Comparison of ENCODE assay signal across 8 cellular contexts in genomic region chr3:9730747-9731205, GRCh38. TPM values are rescaled to one million over a fixed set of nuclear protein-coding genes. Genes with fewer than 3 reads are reported as not detected.
DNase-seq lines count a peak whose midpoint lies in the region; ATAC-seq lines count a peak whose summit lies in the region.

No MANE protein-coding gene starts in this region.

- peak overlapping the region; percentile 94 to 98 (median 96) for H3K27ac Mint-ChIP-seq in IgD-negative memory B cell

- H3K27ac ChIP-seq in angular gyrus (ENCODE audit: low read depth, low read length) (peak overlapping the region; percentile 85), stomach smooth muscle (ENCODE audit: low read length) (peak overlapping the region; percentile 95)

- H3K4me1 ChIP-seq in stomach smooth muscle (ENCODE audit: control insufficient read depth, insufficient read depth, low read length) = peaks cover 23% of the 10 kb centered on the region

- ATAC-seq in GM21717 (IDR thresholded peaks at IDR 0.05; ENCODE audit: unreplicated experiment) = peak; percentile 43

- H3K27me3 Mint-ChIP-seq in IgD-negative memory B cell = no peaks in the 10 kb centered on the region

- peak overlapping the region; percentile 84 to 87 for H3K4me3 ChIP-seq in stomach smooth muscle (ENCODE audit: low read length in 2 of 2)

- peak overlapping the region; percentile 74 to 77 for H3K9ac ChIP-seq in stomach smooth muscle (ENCODE audit: low read length in 2 of 2)

- peaks cover 22 to 42% (median 35%) of the 10 kb centered on the region in 3 donors for H3K4me1 Mint-ChIP-seq in IgD-negative memory B cell

- H3K36me3 ChIP-seq in stomach smooth muscle (ENCODE audit: control insufficient read depth in 2 of 2, insufficient read depth in 2 of 2, low read length in 2 of 2) = peaks cover 15% of the 10 kb centered on the region in 2 donors

- H3K9me3 Mint-ChIP-seq in IgD-negative memory B cell = no peaks in the 10 kb centered on the region

- H3K36me3 Mint-ChIP-seq in IgD-negative memory B cell = no peaks in the 10 kb centered on the region

- DNase-seq in NCI-H1105 (lab: John Stamatoyannopoulos, UW) (peak; percentile 73), NCI-H1105 treated with DMSO at 0.1 percent for 48 hours (lab: John Stamatoyannopoulos, UW) (no peak), iris pigment epithelial cell (ENCODE audit: low read depth) (peak; percentile 65), SIG-M5 (lab: John Stamatoyannopoulos, UW) (no peak)

- peak overlapping the region; percentile 92 to 99 (median 94) for H3K4me3 Mint-ChIP-seq in IgD-negative memory B cell

- H3K9me3 ChIP-seq in stomach smooth muscle (ENCODE audit: control insufficient read depth in 2 of 2, low read length in 2 of 2) = no peaks in the 10 kb centered on the region

- H3K27me3 ChIP-seq in stomach smooth muscle (ENCODE audit: control insufficient read depth in 1 of 2, insufficient read depth in 2 of 2, low read length in 2 of 2) = no peaks in the 10 kb centered on the region

RNA-seq across cellular contexts. Expression of gene BRPF1, which starts 0.8 kb away (rescaled TPM):
- 14.2 TPM for polyA plus RNA-seq in IgD-negative memory B cell

RNA-seq across cellular contexts. Expression of gene OGG1, which starts 19.0 kb away (rescaled TPM):
- 20.7 TPM for polyA plus RNA-seq in IgD-negative memory B cell

RNA-seq across cellular contexts. Expression of gene CPNE9, which starts 27.1 kb away (rescaled TPM):
- polyA plus RNA-seq in IgD-negative memory B cell = not detected

RNA-seq across cellular contexts. Expression of gene CAMK1, which starts 39.0 kb away (rescaled TPM):
- 0.65 TPM for polyA plus RNA-seq in IgD-negative memory B cell

Comparison
In these comparisons a context has a peak if more than half of its experiments do, and no peak if none do; other contexts are left out.
1. DNase-seq: peak in NCI-H1105 (single experiment) and iris pigment epithelial cell (single experiment); none in NCI-H1105 treated with DMSO at 0.1 percent for 48 hours (single experiment) and SIG-M5 (single experiment).